Comparison of ENCODE assay signal across 8 cellular contexts in genomic region chr5:136249678-136250266, GRCh38. TPM values are rescaled to one million over a fixed set of nuclear protein-coding genes. Genes with fewer than 3 reads are reported as not detected.
DNase-seq lines count a peak whose midpoint lies in the region; ATAC-seq and TF ChIP-seq lines count a peak whose summit lies in the region.

No MANE protein-coding gene starts in this region.

- no peak overlapping the region for H3K27ac ChIP-seq in thoracic aorta

- H3K4me3 ChIP-seq in thoracic aorta, result no peak overlapping the region

- no peaks in the 10 kb centered on the region for H3K9me3 Mint-ChIP-seq in stimulated activated memory B cell treated with anti-CD40 and anti-IgM and Interleukin-4, amounts not matched to agents 10 μg/mL and 1 μg/mL and 100 μg/mL, for 72 hours

- no peaks in the 10 kb centered on the region for H3K27me3 ChIP-seq in thoracic aorta (replicated peaks; ENCODE audit: insufficient read depth)

- peak; percentile 58 for ATAC-seq in HG02870 (IDR thresholded peaks at IDR 0.05; ENCODE audit: unreplicated experiment)
- ATAC-seq in thoracic aorta (ENCODE audit: insufficient number of reproducible peaks, low FRiP score, low read depth), result no peak
- no peak for ATAC-seq in stimulated activated memory B cell treated with anti-CD40 and anti-IgM and Interleukin-4, amounts not matched to agents 10 μg/mL and 1 μg/mL and 100 μg/mL, for 72 hours

- peaks cover 12% of the 10 kb centered on the region for H3K27me3 Mint-ChIP-seq in stimulated activated memory B cell treated with anti-CD40 and anti-IgM and Interleukin-4, amounts not matched to agents 10 μg/mL and 1 μg/mL and 100 μg/mL, for 72 hours

- H3K4me1 Mint-ChIP-seq in stimulated activated memory B cell treated with anti-CD40 and anti-IgM and Interleukin-4, amounts not matched to agents 10 μg/mL and 1 μg/mL and 100 μg/mL, for 72 hours, result no peaks in the 10 kb centered on the region

- TF ChIP-seq CTCF in thoracic aorta (IDR thresholded peaks at IDR 0.05), result peak; percentile 67

- DNase-seq in ELF-1 (ENCODE audit: low read depth, low spot score) (peak; percentile 71), NCI-H526 treated with DMSO at 0.1 percent for 48 hours (lab: John Stamatoyannopoulos, UW) (peak; percentile 6), brain pericyte (ENCODE audit: low read depth, low spot score) (peak; percentile 11), islet precursor cell (peak; percentile 79), thoracic aorta (ENCODE audit: low spot score) (no peak), germinal center (ENCODE audit: low spot score) (no peak)

- H3K4me1 ChIP-seq in thoracic aorta (ENCODE audit: control insufficient read depth in 1 of 2, low read depth in 2 of 2), result peaks cover 0 to 12% of the 10 kb centered on the region in 2 donors

- H3K36me3 Mint-ChIP-seq in stimulated activated memory B cell treated with anti-CD40 and anti-IgM and Interleukin-4, amounts not matched to agents 10 μg/mL and 1 μg/mL and 100 μg/mL, for 72 hours, result no peaks in the 10 kb centered on the region

- H3K9me3 ChIP-seq in thoracic aorta, result no peaks in the 10 kb centered on the region

- no peak overlapping the region for H3K27ac Mint-ChIP-seq in stimulated activated memory B cell treated with anti-CD40 and anti-IgM and Interleukin-4, amounts not matched to agents 10 μg/mL and 1 μg/mL and 100 μg/mL, for 72 hours

- no peaks in the 10 kb centered on the region for H3K36me3 ChIP-seq in thoracic aorta

- no peak overlapping the region for H3K4me3 Mint-ChIP-seq in stimulated activated memory B cell treated with anti-CD40 and anti-IgM and Interleukin-4, amounts not matched to agents 10 μg/mL and 1 μg/mL and 100 μg/mL, for 72 hours

RNA-seq across cellular contexts. Expression of gene SMIM32, which starts 56.8 kb away (rescaled TPM):
- not detected for total RNA-seq in thoracic aorta

Comparison
In these comparisons a context has a peak if more than half of its experiments do, and no peak if none do; other contexts are left out.
1. DNase-seq: peak in ELF-1 (single experiment), NCI-H526 treated with DMSO at 0.1 percent for 48 hours (single experiment), brain pericyte (single experiment) and islet precursor cell (single experiment); none in thoracic aorta (single experiment) and germinal center (single experiment).